ENCODE assay signal across 8 cellular contexts in genomic region chr12:24562761-24563392, GRCh38.
DNase-seq lines count a peak whose midpoint lies in the region; ATAC-seq, FAIRE-seq and TF ChIP-seq lines count a peak whose summit lies in the region.

No MANE protein-coding gene starts in this region.

- H3K4me1 ChIP-seq in heart left ventricle (peaks cover 0 to 27% (median 9%) of the 10 kb centered on the region in 12 donors), ovary (ENCODE audit: insufficient read depth) (peaks cover 2% of the 10 kb centered on the region)

- H3K27me3 ChIP-seq in heart left ventricle (peaks cover 0 to 39% (median 4%) of the 10 kb centered on the region in 9 donors), ovary (no peaks in the 10 kb centered on the region)

- TF ChIP-seq POLR2A in heart left ventricle (IDR thresholded peaks at IDR 0.05): no peak
- peak; percentile 11 for TF ChIP-seq POLR2A in ovary (IDR thresholded peaks at IDR 0.05)

- H3K36me3 ChIP-seq in heart left ventricle: no peaks in the 10 kb centered on the region
- H3K36me3 ChIP-seq in ovary: no peaks in the 10 kb centered on the region

- peak overlapping the region in 10 of 12 donors; percentile 15 to 76 (median 64) for H3K27ac ChIP-seq in heart left ventricle
- peak overlapping the region; percentile 84 to 95 for H3K27ac ChIP-seq in ovary

- no peak overlapping the region for H3K27ac Mint-ChIP-seq in activated T-helper 1 cell treated with anti-CD3 and anti-CD28 coated beads, Interleukin-12 subunit alpha, Interleukin-12 subunit beta, Interleukin-2, Interleukin-4 antibody, amounts not matched to agents 30 ng/mL and 10 ng/mL and 1 ng/mL, durations not matched to agents 14 hours and 24 hours and 36 hours

- H3K4me1 Mint-ChIP-seq in activated T-helper 1 cell treated with anti-CD3 and anti-CD28 coated beads, Interleukin-12 subunit alpha, Interleukin-12 subunit beta, Interleukin-2, Interleukin-4 antibody, amounts not matched to agents 30 ng/mL and 10 ng/mL and 1 ng/mL, durations not matched to agents 14 hours and 24 hours and 36 hours (ENCODE audit: low read depth): peaks cover 22% of the 10 kb centered on the region

- H3K4me3 ChIP-seq in heart left ventricle (peak overlapping the region; percentile 28 to 95 (median 72)), ovary (peak overlapping the region; percentile 74)

- DNase-seq in DMS 273 treated with DMSO at 0.1 percent for 48 hours (lab: John Stamatoyannopoulos, UW): peak; percentile 0
- DNase-seq in HTR-8/SVneo (ENCODE audit: insufficient read length, low spot score): peak; percentile 28
- DNase-seq in activated T-helper 1 cell treated with anti-CD3 and anti-CD28 coated beads, Interleukin-12 subunit alpha, Interleukin-12 subunit beta, Interleukin-2, Interleukin-4 antibody, amounts not matched to agents 30 ng/mL and 10 ng/mL and 1 ng/mL, durations not matched to agents 14 hours and 24 hours and 36 hours (ENCODE audit: low spot score): no peak
- DNase-seq in heart left ventricle: peak; percentile 20 to 77 (median 31)
- DNase-seq in ovary: peak; percentile 61 to 80 (median 74)
- DNase-seq in AML-193 (lab: John Stamatoyannopoulos, UW): no peak
- no peak for DNase-seq in RCC 7860 (ENCODE audit: low spot score)

- no peaks in the 10 kb centered on the region for H3K9me3 Mint-ChIP-seq in activated T-helper 1 cell treated with anti-CD3 and anti-CD28 coated beads, Interleukin-12 subunit alpha, Interleukin-12 subunit beta, Interleukin-2, Interleukin-4 antibody, amounts not matched to agents 30 ng/mL and 10 ng/mL and 1 ng/mL, durations not matched to agents 14 hours and 24 hours and 36 hours

- intact Hi-C loops in activated T-helper 1 cell treated with anti-CD3 and anti-CD28 coated beads, Interleukin-12 subunit alpha, Interleukin-12 subunit beta, Interleukin-2, Interleukin-4 antibody, amounts not matched to agents 30 ng/mL and 10 ng/mL and 1 ng/mL, durations not matched to agents 14 hours and 24 hours and 36 hours (cut with micrococcal nuclease): loop anchor here (1.0 to 10.0 kb wide), 4 partner anchors 214 to 382 kb away; partner anchors contain the start of gene BCAT1
- intact Hi-C loops in heart left ventricle (cut with DNase I): no loop called here
- intact Hi-C loops in ovary (cut with DNase I): no loop called here

- FAIRE-seq in HTR-8/SVneo (lab: Jason Lieb, UNC) (no peak), RCC 7860 (lab: Jason Lieb, UNC) (no peak)

- peaks cover 4% of the 10 kb centered on the region for H3K36me3 Mint-ChIP-seq in activated T-helper 1 cell treated with anti-CD3 and anti-CD28 coated beads, Interleukin-12 subunit alpha, Interleukin-12 subunit beta, Interleukin-2, Interleukin-4 antibody, amounts not matched to agents 30 ng/mL and 10 ng/mL and 1 ng/mL, durations not matched to agents 14 hours and 24 hours and 36 hours (ENCODE audit: low read depth)

- peak in 3 of 4 donors; percentile 25 to 57 (median 36) for ATAC-seq in heart left ventricle
- no peak for ATAC-seq in HG02798 (IDR thresholded peaks at IDR 0.05; ENCODE audit: poor library complexity, unreplicated experiment)

- H3K27me3 Mint-ChIP-seq in activated T-helper 1 cell treated with anti-CD3 and anti-CD28 coated beads, Interleukin-12 subunit alpha, Interleukin-12 subunit beta, Interleukin-2, Interleukin-4 antibody, amounts not matched to agents 30 ng/mL and 10 ng/mL and 1 ng/mL, durations not matched to agents 14 hours and 24 hours and 36 hours (ENCODE audit: insufficient read depth): peaks cover 67% of the 10 kb centered on the region

- TF ChIP-seq CTCF in heart left ventricle (IDR thresholded peaks at IDR 0.05) (no peak), ovary (IDR thresholded peaks at IDR 0.05) (no peak)

- no peaks in the 10 kb centered on the region for H3K9me3 ChIP-seq in heart left ventricle
- H3K9me3 ChIP-seq in ovary: no peaks in the 10 kb centered on the region

- 1% methylated on average over 19 to 55 of the region's 55 CpGs for WGBS in heart left ventricle, 4 donors
- WGBS in ovary, 3 donors: 1 to 2% (median 1%) methylated on average over 44 to 55 of the region's 55 CpGs

- no peak for TF ChIP-seq EP300 in ovary (IDR thresholded peaks at IDR 0.05)

- H3K4me3 Mint-ChIP-seq in activated T-helper 1 cell treated with anti-CD3 and anti-CD28 coated beads, Interleukin-12 subunit alpha, Interleukin-12 subunit beta, Interleukin-2, Interleukin-4 antibody, amounts not matched to agents 30 ng/mL and 10 ng/mL and 1 ng/mL, durations not matched to agents 14 hours and 24 hours and 36 hours: peak overlapping the region; percentile 82

Comparison
In these comparisons a context has a peak if more than half of its experiments do, and no peak if none do; other contexts are left out.
1. DNase-seq: peak in DMS 273 treated with DMSO at 0.1 percent for 48 hours (single experiment), HTR-8/SVneo (single experiment), heart left ventricle (5 of 5) and ovary (5 of 5); none in activated T-helper 1 cell treated with anti-CD3 and anti-CD28 coated beads, Interleukin-12 subunit alpha, Interleukin-12 subunit beta, Interleukin-2, Interleukin-4 antibody, amounts not matched to agents 30 ng/mL and 10 ng/mL and 1 ng/mL, durations not matched to agents 14 hours and 24 hours and 36 hours (single experiment), AML-193 (0 of 2) and RCC 7860 (single experiment).